In the genomic region with DNA sequence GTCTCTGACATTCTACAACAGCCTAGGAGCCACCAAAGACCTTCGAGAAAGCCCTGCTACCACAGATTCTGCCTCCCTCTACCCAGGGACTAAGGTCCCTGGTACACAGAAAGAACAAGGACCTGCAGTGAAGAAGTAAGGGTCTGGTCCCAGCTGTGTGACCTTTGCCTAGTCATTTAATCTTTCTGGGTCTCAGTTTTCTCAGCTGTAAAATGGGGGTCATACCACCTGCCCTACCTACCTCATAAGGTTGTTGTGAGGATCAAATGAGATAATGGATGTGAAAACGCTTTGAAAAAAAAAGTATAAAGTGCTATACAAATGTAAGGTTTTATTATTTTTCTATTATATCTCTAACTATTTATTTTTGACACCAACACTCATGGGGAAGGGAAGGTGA, we compare ENCODE assay signal across 32 cellular contexts. TPM values are rescaled to one million over a fixed set of nuclear protein-coding genes. Genes with fewer than 3 reads are reported as not detected.
"Had no signal": no experiment of that assay in that cellular context is flagged by ENCODE, and none has a peak within 500 bp of the region (broad histone marks: within the 10 kb centered on the region; RNA-seq: fewer than 3 reads in every experiment).

No MANE protein-coding gene starts in this region.

- H3K27ac ChIP-seq: left lung, neural progenitor cell, sigmoid colon, vagina, WERI-Rb-1 had no signal

- ATAC-seq: activated T-cell treated with anti-CD3 and anti-CD28 coated beads, Interleukin-2, amount 50 U/mL, for 4 hours; esophagus mucosa; left lung; stimulated activated naive B cell treated with anti-CD40 and anti-IgM and Interleukin-4, amounts not matched to agents 10 μg/mL and 1 μg/mL and 100 μg/mL, for 72 hours had no signal

- H3K4me3 Mint-ChIP-seq: activated naive CD8-positive, alpha-beta T cell treated with anti-CD3 and anti-CD28 coated beads for 36 hours; activated T-cell treated with anti-CD3 and anti-CD28 coated beads, Interleukin-2, amount 50 U/mL, for 4 hours; naive B cell; neural progenitor cell; stimulated activated naive B cell treated with anti-CD40 and anti-IgM and Interleukin-4, amounts not matched to agents 10 μg/mL and 1 μg/mL and 100 μg/mL, for 72 hours had no signal

- H3K27ac Mint-ChIP-seq: activated naive CD8-positive, alpha-beta T cell treated with anti-CD3 and anti-CD28 coated beads for 36 hours; activated T-helper 2 cell treated with anti-CD3 and anti-CD28 coated beads, Interferon-gamma antibody, Interleukin-2, Interleukin-4, amounts not matched to agents 10 μg/mL and 5 μg/mL and 100 μg/mL, durations not matched to agents 14 hours and 24 hours and 36 hours; neural progenitor cell; stimulated activated naive B cell treated with anti-CD40 and anti-IgM and Interleukin-4, amounts not matched to agents 10 μg/mL and 1 μg/mL and 100 μg/mL, for 72 hours had no signal

- H3K9me3 ChIP-seq: left lung, sigmoid colon, vagina had no signal

- H3K27me3 ChIP-seq: left lung, neural progenitor cell, sigmoid colon, vagina had no signal

- H3K4me2 ChIP-seq: neural progenitor cell, smooth muscle cell had no signal

- H3K4me3 ChIP-seq: left lung, lung, neural progenitor cell, sigmoid colon, smooth muscle cell, vagina had no signal

- H2AFZ ChIP-seq: neural progenitor cell had no signal

- H3K9ac ChIP-seq: neural progenitor cell had no signal

- H3K4me1 ChIP-seq: neural progenitor cell, vagina had no signal

- H3K27me3 Mint-ChIP-seq: activated naive CD8-positive, alpha-beta T cell treated with anti-CD3 and anti-CD28 coated beads for 36 hours; naive B cell; stimulated activated naive B cell treated with anti-CD40 and anti-IgM and Interleukin-4, amounts not matched to agents 10 μg/mL and 1 μg/mL and 100 μg/mL, for 72 hours had no signal

- DNase-seq: activated CD4-positive, CD25-positive, alpha-beta regulatory T cell treated with anti-CD3 and anti-CD28 coated beads, Interleukin-2, amount 50 U/mL, for 72 hours; activated CD8-positive, alpha-beta memory T cell treated with anti-CD3 and anti-CD28 coated beads, Interleukin-2, amount 50 U/mL, for 48 hours; activated naive CD4-positive, alpha-beta T cell; activated naive CD8-positive, alpha-beta T cell treated with anti-CD3 and anti-CD28 coated beads for 36 hours; activated T-cell treated with anti-CD3 and anti-CD28 coated beads, Interleukin-2, amount 50 U/mL, for 4 hours; central memory CD4-positive, alpha-beta T cell; effector memory CD4-positive, alpha-beta T cell; foreskin melanocyte; kidney glomerular epithelial cell; left lung; naive B cell; sigmoid colon; stimulated activated CD4-positive, alpha-beta T cell treated with anti-CD3 and anti-CD28 coated beads, Interleukin-15, amount 100 ng/mL, for 24 hours; stimulated activated naive B cell treated with anti-CD40 and anti-IgM and Interleukin-4, amounts not matched to agents 10 μg/mL and 1 μg/mL and 100 μg/mL, for 72 hours; trophoblast cell; WERI-Rb-1 had no signal

- FAIRE-seq: astrocyte, colon, endothelial cell of umbilical vein, TTC549 had no signal

RNA-seq across cellular contexts. Expression of a gene that starts 24.6 kb away (rescaled TPM):
- total RNA-seq: posterior vena cava, vagina had no signal

RNA-seq across cellular contexts. Expression of a gene that starts 45.7 kb away (rescaled TPM):
- total RNA-seq: activated naive CD8-positive, alpha-beta T cell treated with anti-CD3 and anti-CD28 coated beads for 36 hours; activated T-cell treated with anti-CD3 and anti-CD28 coated beads, Interleukin-2, amount 50 U/mL, for 4 hours; astrocyte; dermis microvascular lymphatic vessel endothelial cell; endothelial cell of umbilical vein; esophagus mucosa; left lung; mesenteric fat pad; osteoblast; posterior vena cava; renal cortical epithelial cell; sigmoid colon; smooth muscle cell; temporal lobe; vagina had no signal
- polyA plus RNA-seq: endothelial cell of umbilical vein, smooth muscle cell had no signal
